ENCODE assay signal across 9 cellular contexts in the genomic region with DNA sequence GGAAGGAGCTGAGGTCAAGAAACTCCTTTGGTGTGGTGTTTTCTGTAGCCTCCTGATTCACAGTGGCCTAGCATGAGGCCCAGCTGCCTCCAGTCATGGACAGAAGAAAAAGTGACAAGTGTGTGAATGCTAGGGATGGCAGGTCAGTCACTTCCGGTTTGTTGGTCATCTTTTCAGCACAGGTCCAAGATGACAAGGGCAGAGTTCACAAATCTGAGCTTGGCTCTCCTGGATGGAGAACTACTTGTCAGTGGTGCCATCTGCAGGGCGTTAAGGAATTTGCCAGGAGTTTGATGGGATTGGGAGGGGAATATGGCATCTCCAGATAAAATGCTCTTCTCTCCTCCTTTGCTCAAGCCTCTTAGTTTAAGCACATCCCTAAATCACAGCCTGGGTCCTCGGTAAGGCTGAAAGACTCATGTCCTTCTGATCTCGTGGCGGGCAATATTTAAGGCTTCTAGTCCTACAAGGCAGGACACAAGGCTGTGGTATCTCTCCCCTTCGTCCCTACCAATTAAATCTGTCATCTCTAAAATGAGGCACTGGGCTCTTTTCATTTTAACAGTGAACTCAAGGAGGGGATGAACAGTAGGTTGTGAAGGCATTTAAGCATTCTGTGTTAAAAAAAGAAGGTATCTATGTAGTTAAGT. TPM values are rescaled to one million over a fixed set of nuclear protein-coding genes. Genes with fewer than 3 reads are reported as not detected.
DNase-seq lines count a peak whose midpoint lies in the region; ATAC-seq and TF ChIP-seq lines count a peak whose summit lies in the region.
"Had no signal": no experiment of that assay in that cellular context is flagged by ENCODE, and none has a peak within 500 bp of the region (broad histone marks: within the 10 kb centered on the region; RNA-seq: fewer than 3 reads in every experiment).

No MANE protein-coding gene starts in this region.

- TF ChIP-seq CTCF in A673 (conservative IDR thresholded peaks at IDR 0.05; ENCODE audit: low read depth, low read length) (peak; percentile 72), RWPE2 (IDR thresholded peaks at IDR 0.05; ENCODE audit: poor library complexity, severe bottlenecking) (peak; percentile 81), fibroblast of mammary gland (conservative IDR thresholded peaks at IDR 0.05; ENCODE audit: control insufficient read depth, insufficient read depth, low read depth, low read length) (peak; percentile 81), omental fat pad (IDR thresholded peaks at IDR 0.05) (no peak)

- DNase-seq in A673 (ENCODE audit: low spot score) = peak; percentile 53
- peak; percentile 87 for DNase-seq in H7
- no peak for DNase-seq in RWPE2 (ENCODE audit: low spot score)
- peak; percentile 82 for DNase-seq in fibroblast of mammary gland (ENCODE audit: low read depth)
- no peak for DNase-seq in omental fat pad (ENCODE audit: low spot score)
- DNase-seq in OCI-M2 (lab: John Stamatoyannopoulos, UW; ENCODE audit: unreplicated experiment) = no peak
- no peak for DNase-seq in activated naive CD8-positive, alpha-beta T cell treated with anti-CD3 and anti-CD28 coated beads, Interleukin-2, amount 50 U/mL, for 24 hours
- DNase-seq: activated naive CD8-positive, alpha-beta T cell treated with anti-CD3 and anti-CD28 coated beads, Interleukin-2, amount 10 ng/mL, durations not matched to agents 7 days and 5 days had no signal

- H3K27me3 Mint-ChIP-seq in activated naive CD8-positive, alpha-beta T cell treated with anti-CD3 and anti-CD28 coated beads, Interleukin-2, amount 50 U/mL, for 24 hours = no peaks in the 10 kb centered on the region

- POLR2A ChIA-PET in A673 (lab: Charles Lee; ENCODE audit: low non-redundant PET) = interaction anchor here (0.6 kb wide), 1 partner anchor 28 kb away, joined by 4 read pairs; no protein-coding TSS in a partner anchor

- H3K27ac Mint-ChIP-seq in activated naive CD8-positive, alpha-beta T cell treated with anti-CD3 and anti-CD28 coated beads, Interleukin-2, amount 50 U/mL, for 24 hours = no peak overlapping the region
- H3K27ac Mint-ChIP-seq: activated naive CD8-positive, alpha-beta T cell treated with anti-CD3 and anti-CD28 coated beads, Interleukin-2, amount 10 ng/mL, durations not matched to agents 7 days and 5 days had no signal

- H3K36me3 Mint-ChIP-seq in activated naive CD8-positive, alpha-beta T cell treated with anti-CD3 and anti-CD28 coated beads, Interleukin-2, amount 50 U/mL, for 24 hours (ENCODE audit: low read depth) = no peaks in the 10 kb centered on the region
- H3K36me3 Mint-ChIP-seq: activated naive CD8-positive, alpha-beta T cell treated with anti-CD3 and anti-CD28 coated beads, Interleukin-2, amount 10 ng/mL, durations not matched to agents 7 days and 5 days had no signal

- H3K4me1 Mint-ChIP-seq in activated naive CD8-positive, alpha-beta T cell treated with anti-CD3 and anti-CD28 coated beads, Interleukin-2, amount 50 U/mL, for 24 hours = no peaks in the 10 kb centered on the region

- H3K4me3 ChIP-seq in A673 (ENCODE audit: low read depth, low read length, poor library complexity, severe bottlenecking) (no peak overlapping the region), H7 (ENCODE audit: insufficient read depth, low read depth, low read length) (no peak overlapping the region), RWPE2 (ENCODE audit: severe bottlenecking) (no peak overlapping the region), fibroblast of mammary gland (ENCODE audit: control insufficient read depth, low read depth, low read length) (no peak overlapping the region)

- CTCF ChIA-PET in A673 (lab: Charles Lee) = interaction anchor here (0.5 to 3.4 kb wide), 8 partner anchors 9 to 124 kb away, joined by 3 to 34 read pairs (median 4); a partner anchor contains a TSS

- H3K27ac ChIP-seq in A673 (ENCODE audit: low read depth, low read length, poor library complexity, severe bottlenecking) (no peak overlapping the region), RWPE2 (ENCODE audit: poor library complexity, severe bottlenecking) (no peak overlapping the region)

- ATAC-seq in RWPE2 (ENCODE audit: low read depth) (peak; percentile 76), omental fat pad (ENCODE audit: low FRiP score) (peak; percentile 79), HG03159 (IDR thresholded peaks at IDR 0.05; ENCODE audit: unreplicated experiment) (no peak)
- no peak for ATAC-seq in activated naive CD8-positive, alpha-beta T cell treated with anti-CD3 and anti-CD28 coated beads, Interleukin-2, amount 50 U/mL, for 24 hours

- H3K36me3 ChIP-seq in A673 (ENCODE audit: insufficient read depth, low read length, poor library complexity, severe bottlenecking) (no peaks in the 10 kb centered on the region), H7 (replicated peaks; ENCODE audit: control insufficient read depth, insufficient read depth, low read length) (no peaks in the 10 kb centered on the region), RWPE2 (ENCODE audit: low read depth) (no peaks in the 10 kb centered on the region)

- intact Hi-C loops in A673 (cut with micrococcal nuclease; ENCODE audit: unreplicated experiment) = loop anchor here (2.0 kb wide), 2 partner anchors 32 to 56 kb away; no protein-coding TSS in a partner anchor

- no peaks in the 10 kb centered on the region for H3K9me3 Mint-ChIP-seq in activated naive CD8-positive, alpha-beta T cell treated with anti-CD3 and anti-CD28 coated beads, Interleukin-2, amount 50 U/mL, for 24 hours
- H3K9me3 Mint-ChIP-seq: activated naive CD8-positive, alpha-beta T cell treated with anti-CD3 and anti-CD28 coated beads, Interleukin-2, amount 10 ng/mL, durations not matched to agents 7 days and 5 days had no signal

- no peak overlapping the region for H3K4me3 Mint-ChIP-seq in activated naive CD8-positive, alpha-beta T cell treated with anti-CD3 and anti-CD28 coated beads, Interleukin-2, amount 50 U/mL, for 24 hours
- H3K4me3 Mint-ChIP-seq: activated naive CD8-positive, alpha-beta T cell treated with anti-CD3 and anti-CD28 coated beads, Interleukin-2, amount 10 ng/mL, durations not matched to agents 7 days and 5 days had no signal

- H3K9me3 ChIP-seq in A673 (ENCODE audit: low read depth, low read length, poor library complexity, severe bottlenecking) = no peaks in the 10 kb centered on the region
- H3K9me3 ChIP-seq in RWPE2 (ENCODE audit: severe bottlenecking) = no peaks in the 10 kb centered on the region

- H3K4me1 ChIP-seq in A673 (ENCODE audit: insufficient read depth, low read length, poor library complexity, severe bottlenecking) (no peaks in the 10 kb centered on the region), RWPE2 (ENCODE audit: insufficient read depth, poor library complexity, severe bottlenecking) (no peaks in the 10 kb centered on the region)

- BruUV-seq in A673 (replicated peaks; lab: Mats Ljungman, UMichigan) = no TSS peak

- no peaks in the 10 kb centered on the region for H3K27me3 ChIP-seq in A673 (replicated peaks; ENCODE audit: insufficient read depth, low read depth, low read length, poor library complexity)
- no peaks in the 10 kb centered on the region for H3K27me3 ChIP-seq in H7 (ENCODE audit: control insufficient read depth, insufficient read depth, low read length)
- H3K27me3 ChIP-seq in RWPE2 (ENCODE audit: insufficient read depth, poor library complexity, severe bottlenecking) = no peaks in the 10 kb centered on the region

RNA-seq across cellular contexts. Expression of a gene that starts 10.0 kb away (rescaled TPM):
- total RNA-seq in A673 (2021) (3,473 and 3,645 TPM in 2 replicates), omental fat pad (1,000 to 10,000 TPM in 1 of 4 donors, 100 to 1,000 TPM in 3; 608 to 1,018 (median 745) TPM)
- 3,556 and 4,028 TPM in 2 replicates for total RNA-seq in H7 (2014; rRNA removed; shearing (Covaris generic))

RNA-seq across cellular contexts. Expression of a gene that starts 10.5 kb away (rescaled TPM):
- total RNA-seq in A673 (2021) (47.2 and 55.7 TPM in 2 replicates), omental fat pad (10 to 100 TPM; 23.2 to 68.4 (median 37.8) TPM)
- 63.0 and 75.6 TPM in 2 replicates for total RNA-seq in H7 (2014; rRNA removed; shearing (Covaris generic))

RNA-seq across cellular contexts. Expression of a gene that starts 26.6 kb away (rescaled TPM):
- total RNA-seq in A673 (2021) = 0.22 and 0.39 TPM in 2 replicates
- not detected in 2 replicates for total RNA-seq in H7 (2014; rRNA removed; shearing (Covaris generic))
- 1 to 10 TPM in 2 of 4 donors, under 1 TPM in 2; 0.72 to 2.0 (median 1.3) TPM for total RNA-seq in omental fat pad

RNA-seq across cellular contexts. Expression of a gene that starts 51.4 kb away (rescaled TPM):
- total RNA-seq in A673 (2021) = 1.3 and 1.6 TPM in 2 replicates
- 5.5 and 7.1 TPM in 2 replicates for total RNA-seq in H7 (2014; rRNA removed; shearing (Covaris generic))
- under 1 TPM in 1 of 4 donors, not detected in 3; 0.96 TPM for total RNA-seq in omental fat pad

Comparison
In these comparisons a context has a peak if more than half of its experiments do, and no peak if none do; other contexts are left out.
1. DNase-seq: peak in A673 (single experiment), H7 (single experiment) and fibroblast of mammary gland (single experiment); none in RWPE2 (single experiment), omental fat pad (single experiment), OCI-M2 (single experiment) and activated naive CD8-positive, alpha-beta T cell treated with anti-CD3 and anti-CD28 coated beads, Interleukin-2, amount 50 U/mL, for 24 hours (single experiment).
2. CTCF ChIP-seq: peak in A673 (single experiment), RWPE2 (single experiment) and fibroblast of mammary gland (single experiment); none in omental fat pad (0 of 3).
3. ATAC-seq: peak in RWPE2 (single experiment) and omental fat pad (single experiment); none in HG03159 (single experiment) and activated naive CD8-positive, alpha-beta T cell treated with anti-CD3 and anti-CD28 coated beads, Interleukin-2, amount 50 U/mL, for 24 hours (single experiment).